8 cellular contexts compared by ENCODE assay signal in genomic region chr5:21469523-21470101, GRCh38.
DNase-seq lines count a peak whose midpoint lies in the region; ATAC-seq and TF ChIP-seq lines count a peak whose summit lies in the region.
"Not testable (repeated sequence)": the region's sequence is repeated elsewhere in the genome, so short reads cannot be mapped to it uniquely, and the experiment has no call there.

No MANE protein-coding gene starts in this region.

- H3K27ac Mint-ChIP-seq in MCF 10A (ENCODE audit: low read depth, unreplicated experiment): not testable (repeated sequence)

- TF ChIP-seq POLR2A in right lobe of liver (IDR thresholded peaks at IDR 0.05); spleen (IDR thresholded peaks at IDR 0.05): not testable (repeated sequence)

- intact Hi-C loops in MCF 10A (cut with micrococcal nuclease): loop anchor here (1.0 kb wide), 1 partner anchor 334 kb away; no protein-coding TSS in a partner anchor
- intact Hi-C loops in right lobe of liver (cut with DNase I); spleen (cut with DNase I; ENCODE audit: low total_unique reads): not testable (repeated sequence)

- H3K36me3 ChIP-seq in H7 (replicated peaks; ENCODE audit: control insufficient read depth, insufficient read depth, low read length); right lobe of liver: not testable (repeated sequence)
- H3K36me3 ChIP-seq in spleen: peaks cover 0 to 62% (median 5%) of the 10 kb centered on the region in 6 donors

- TF ChIP-seq CTCF in MCF 10A (IDR thresholded peaks at IDR 0.05; ENCODE audit: unreplicated experiment) (peak; percentile 36), right lobe of liver (IDR thresholded peaks at IDR 0.05) (peak in 3 of 4 donors; percentile 34 to 54 (median 42)), spleen (IDR thresholded peaks at IDR 0.05 in 8 of 11, conservative IDR thresholded peaks at IDR 0.05 in 3 of 11) (peak in 6 of 11 experiments; percentile 10 to 51 (median 18))

- not testable (repeated sequence) for H3K4me3 ChIP-seq in H7 (ENCODE audit: insufficient read depth, low read depth, low read length); right lobe of liver; spleen

- H3K4me1 ChIP-seq in right lobe of liver, spleen: not testable (repeated sequence)

- H3K36me3 Mint-ChIP-seq in MCF 10A (ENCODE audit: insufficient read depth, unreplicated experiment): peaks cover 51% of the 10 kb centered on the region

- CTCF ChIA-PET in MCF 10A (lab: Yijun Ruan, JAX): not testable (repeated sequence)

- H3K27me3 ChIP-seq in H7 (ENCODE audit: control insufficient read depth, insufficient read depth, low read length); right lobe of liver; spleen (replicated peaks in 1 of 7): not testable (repeated sequence)

- BruUV-seq in MCF 10A (replicated peaks; lab: Mats Ljungman, UMichigan): not testable (repeated sequence)

- not testable (repeated sequence) for H3K4me3 Mint-ChIP-seq in MCF 10A (ENCODE audit: unreplicated experiment)

- POLR2A ChIA-PET in MCF 10A (lab: Yijun Ruan, JAX): interaction anchor here (0.7 kb wide), 1 partner anchor 333 kb away, joined by 3 read pairs; no protein-coding TSS in a partner anchor

- not testable (repeated sequence) for H3K27ac ChIP-seq in right lobe of liver, spleen

- not testable (repeated sequence) for H3K9me3 ChIP-seq in right lobe of liver, spleen

- peak; percentile 62 to 76 (median 70) for ATAC-seq in right lobe of liver

- H3K27me3 Mint-ChIP-seq in MCF 10A (ENCODE audit: insufficient read depth, unreplicated experiment): not testable (repeated sequence)

- H3K9me3 Mint-ChIP-seq in MCF 10A (ENCODE audit: unreplicated experiment): not testable (repeated sequence)

- DNase-seq in CD1c-positive myeloid dendritic cell (ENCODE audit: extremely low spot score) (peak; percentile 9), H7 (peak; percentile 31), NCI-H2196 (lab: John Stamatoyannopoulos, UW; ENCODE audit: unreplicated experiment) (peak; percentile 10), SW 1271 (lab: John Stamatoyannopoulos, UW) (peak; percentile 8 to 35), MCF 10A (ENCODE audit: unreplicated experiment) (peak; percentile 39), glomerular visceral epithelial cell (ENCODE audit: extremely low spot score) (peak; percentile 27)
- DNase-seq in right lobe of liver, spleen: not testable (repeated sequence)

- 90% methylated on average over 3 of the region's 6 CpGs for WGBS in right lobe of liver (ENCODE audit: insufficient coverage, low coverage, low lambda C conversion rate, missing lambda C conversion rate)
- WGBS in spleen, 5 donors: 83 to 91% (median 87%) methylated on average over 5 to 6 of the region's 6 CpGs

- not testable (repeated sequence) for H3K4me1 Mint-ChIP-seq in MCF 10A (ENCODE audit: insufficient read depth, unreplicated experiment)
